Comparison of ENCODE assay signal across 10 cellular contexts in the genomic region with DNA sequence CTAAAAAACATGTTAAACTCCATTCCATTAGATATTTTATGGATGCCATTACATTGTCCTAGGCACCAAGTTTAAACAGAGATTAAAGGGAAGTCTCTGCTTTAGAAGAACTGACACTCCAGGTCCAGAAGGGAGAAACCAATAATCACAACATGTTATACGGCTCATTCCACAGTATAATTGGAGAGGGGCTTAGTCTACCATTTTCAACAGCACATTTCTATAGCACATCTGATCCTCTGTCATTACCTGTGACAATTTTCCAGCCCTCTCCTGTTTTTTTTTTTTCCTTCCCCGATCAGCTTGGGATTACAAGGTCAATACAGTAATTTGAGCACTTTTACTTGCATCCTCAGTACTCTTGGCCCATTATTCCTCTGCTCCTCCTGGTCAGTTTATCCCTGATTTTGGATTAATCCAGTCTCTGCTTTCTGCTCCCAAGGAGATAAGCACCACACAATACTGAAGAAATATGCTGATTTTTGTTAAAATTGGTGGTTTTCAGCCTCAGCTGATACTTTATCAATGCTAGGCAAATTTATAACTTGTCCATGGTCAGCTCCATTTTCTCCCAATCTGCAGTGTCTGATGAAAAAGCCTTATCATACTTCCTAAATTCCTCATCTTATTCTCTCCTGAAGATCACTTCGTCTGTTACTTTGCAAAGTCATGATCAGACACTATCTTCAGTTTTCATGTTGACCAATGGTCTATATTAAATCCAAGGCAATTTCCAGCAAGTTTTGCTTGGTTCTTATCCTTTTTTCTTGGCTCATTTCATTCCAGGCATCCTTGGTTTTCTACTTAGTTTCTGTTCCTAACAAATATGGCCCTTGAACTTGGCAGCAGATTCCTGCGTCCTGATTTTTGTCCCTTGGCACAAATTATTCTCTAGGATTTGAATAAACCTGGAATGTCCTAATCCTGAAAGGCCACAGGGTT. TPM values are rescaled to one million over a fixed set of nuclear protein-coding genes. Genes with fewer than 3 reads are reported as not detected.
DNase-seq lines count a peak whose midpoint lies in the region; ATAC-seq and TF ChIP-seq lines count a peak whose summit lies in the region.
"Had no signal": no experiment of that assay in that cellular context is flagged by ENCODE, and none has a peak within 500 bp of the region (broad histone marks: within the 10 kb centered on the region; RNA-seq: fewer than 3 reads in every experiment).

No MANE protein-coding gene starts in this region.

- no peak for ATAC-seq in HG02642 (IDR thresholded peaks at IDR 0.05; ENCODE audit: poor library complexity, unreplicated experiment)

- peaks cover 33% of the 10 kb centered on the region for H3K79me2 ChIP-seq in OCI-LY1 (ENCODE audit: insufficient read depth, low read length)

- intact Hi-C loops in activated naive CD4-positive, alpha-beta T cell treated with anti-CD3 and anti-CD28 coated beads for 36 hours (cut with micrococcal nuclease): loop anchor here (10.0 kb wide), 1 partner anchor 1809 kb away; no protein-coding TSS in a partner anchor

- peak overlapping the region; percentile 31 for H3K27ac Mint-ChIP-seq in activated naive CD4-positive, alpha-beta T cell treated with anti-CD3 and anti-CD28 coated beads, Interleukin-2, amount 50 U/mL, for 24 hours
- no peak overlapping the region for H3K27ac Mint-ChIP-seq in activated naive CD4-positive, alpha-beta T cell treated with anti-CD3 and anti-CD28 coated beads for 36 hours
- H3K27ac Mint-ChIP-seq in type B pancreatic cell: peak overlapping the region; percentile 1

- no peak overlapping the region for H3K4me3 Mint-ChIP-seq in activated naive CD4-positive, alpha-beta T cell treated with anti-CD3 and anti-CD28 coated beads, Interleukin-2, amount 50 U/mL, for 24 hours
- no peak overlapping the region for H3K4me3 Mint-ChIP-seq in activated naive CD4-positive, alpha-beta T cell treated with anti-CD3 and anti-CD28 coated beads for 36 hours
- peak overlapping the region; percentile 24 for H3K4me3 Mint-ChIP-seq in type B pancreatic cell

- no peaks in the 10 kb centered on the region for H3K9me3 ChIP-seq in OCI-LY1 (ENCODE audit: low read length)

- DNase-seq in activated naive CD4-positive, alpha-beta T cell treated with anti-CD3 and anti-CD28 coated beads for 36 hours: no peak
- DNase-seq in cerebellar cortex (ENCODE audit: low spot score) (peak; percentile 26), type B pancreatic cell (ENCODE audit: extremely low spot score, unreplicated experiment) (no peak), dermis blood vessel endothelial cell (no peak)
- no peak for DNase-seq in stimulated activated CD4-positive, alpha-beta T cell treated with anti-CD3 and anti-CD28 coated beads, Interleukin-12 subunit alpha, Interleukin-12 subunit beta, amount 100 ng/mL, for 4 hours
- DNase-seq: aorta, NCI-H226 had no signal

- no peak overlapping the region for H2AFZ ChIP-seq in OCI-LY1 (ENCODE audit: low read length)

- peaks cover 59% of the 10 kb centered on the region for H3K36me3 ChIP-seq in OCI-LY1 (ENCODE audit: insufficient read depth, low read length)

- H3K36me3 Mint-ChIP-seq in activated naive CD4-positive, alpha-beta T cell treated with anti-CD3 and anti-CD28 coated beads, Interleukin-2, amount 50 U/mL, for 24 hours: peaks cover 48% of the 10 kb centered on the region
- H3K36me3 Mint-ChIP-seq in activated naive CD4-positive, alpha-beta T cell treated with anti-CD3 and anti-CD28 coated beads for 36 hours (ENCODE audit: low read depth): peaks cover 60% of the 10 kb centered on the region
- peaks cover 46% of the 10 kb centered on the region for H3K36me3 Mint-ChIP-seq in type B pancreatic cell

- no peaks in the 10 kb centered on the region for H3K27me3 Mint-ChIP-seq in activated naive CD4-positive, alpha-beta T cell treated with anti-CD3 and anti-CD28 coated beads, Interleukin-2, amount 50 U/mL, for 24 hours
- H3K27me3 Mint-ChIP-seq in activated naive CD4-positive, alpha-beta T cell treated with anti-CD3 and anti-CD28 coated beads for 36 hours (ENCODE audit: low read depth): no peaks in the 10 kb centered on the region
- peaks cover 3% of the 10 kb centered on the region for H3K27me3 Mint-ChIP-seq in type B pancreatic cell

- no peak overlapping the region for H3K9ac ChIP-seq in OCI-LY1 (ENCODE audit: low read length)

- CTCF ChIA-PET in activated naive CD4-positive, alpha-beta T cell treated with anti-CD3 and anti-CD28 coated beads for 36 hours (lab: Charles Lee): interaction anchor here (0.7 kb wide), 1 partner anchor 12 kb away, joined by 6 read pairs; no protein-coding TSS in a partner anchor

- TF ChIP-seq CTCF in OCI-LY1 (IDR thresholded peaks at IDR 0.05; ENCODE audit: low read length) (no peak), type B pancreatic cell (conservative IDR thresholded peaks at IDR 0.05) (no peak)

- H3K4me3 ChIP-seq in OCI-LY1 (ENCODE audit: low read depth, low read length, poor library complexity, severe bottlenecking): no peak overlapping the region

- no peaks in the 10 kb centered on the region for H4K20me1 ChIP-seq in OCI-LY1 (ENCODE audit: insufficient read depth, low read length)

- peaks cover 5% of the 10 kb centered on the region for H3K9me3 Mint-ChIP-seq in activated naive CD4-positive, alpha-beta T cell treated with anti-CD3 and anti-CD28 coated beads, Interleukin-2, amount 50 U/mL, for 24 hours
- H3K9me3 Mint-ChIP-seq in activated naive CD4-positive, alpha-beta T cell treated with anti-CD3 and anti-CD28 coated beads for 36 hours: no peaks in the 10 kb centered on the region
- peaks cover 4% of the 10 kb centered on the region for H3K9me3 Mint-ChIP-seq in type B pancreatic cell

- no peak overlapping the region for H3K4me2 ChIP-seq in OCI-LY1 (ENCODE audit: low read length)

- peak overlapping the region; percentile 25 for H3K27ac ChIP-seq in OCI-LY1 (ENCODE audit: low read depth, low read length, poor library complexity, severe bottlenecking)

- no peaks in the 10 kb centered on the region for H3K9me2 ChIP-seq in OCI-LY1 (ENCODE audit: low read depth, low read length)

- H3F3A ChIP-seq in OCI-LY1 (ENCODE audit: insufficient read depth, low read length): peaks cover 15% of the 10 kb centered on the region; the same call in 1 of the 2 replicates

- H3K4me1 Mint-ChIP-seq in activated naive CD4-positive, alpha-beta T cell treated with anti-CD3 and anti-CD28 coated beads, Interleukin-2, amount 50 U/mL, for 24 hours: peaks cover 71% of the 10 kb centered on the region
- peaks cover 64% of the 10 kb centered on the region for H3K4me1 Mint-ChIP-seq in activated naive CD4-positive, alpha-beta T cell treated with anti-CD3 and anti-CD28 coated beads for 36 hours (ENCODE audit: low read depth)
- peaks cover 36% of the 10 kb centered on the region for H3K4me1 Mint-ChIP-seq in type B pancreatic cell (ENCODE audit: unreplicated experiment)

- H3K4me1 ChIP-seq in OCI-LY1 (ENCODE audit: insufficient read depth, low read length, severe bottlenecking): peaks cover 24% of the 10 kb centered on the region

- no peaks in the 10 kb centered on the region for H3K27me3 ChIP-seq in OCI-LY1 (ENCODE audit: insufficient read depth, low read length)

RNA-seq across cellular contexts. Expression of a gene that starts 30.8 kb away (rescaled TPM):
- 100 to 1,000 TPM; 106 to 109 TPM for total RNA-seq in activated naive CD4-positive, alpha-beta T cell treated with anti-CD3 and anti-CD28 coated beads for 36 hours
- 116 and 117 TPM in 2 replicates for total RNA-seq in type B pancreatic cell (ENCODE audit: low replicate concordance)
- 70.6 and 160 TPM in 2 replicates for total RNA-seq in dermis blood vessel endothelial cell
